In genomic region chr1:161166669-161167548, GRCh38 we compare ENCODE assay signal across 8 cellular contexts. TPM values are rescaled to one million over a fixed set of nuclear protein-coding genes. Genes with fewer than 3 reads are reported as not detected.
DNase-seq lines count a peak whose midpoint lies in the region; ATAC-seq, FAIRE-seq and TF ChIP-seq lines count a peak whose summit lies in the region.

No MANE protein-coding gene starts in this region.

- H3K36me3 Mint-ChIP-seq in HFFc6 (ENCODE audit: low read depth): peaks cover 5% of the 10 kb centered on the region; the same call in 1 of the 2 replicates

- peak overlapping the region; percentile 100 for H3K27ac Mint-ChIP-seq in HFFc6

- H4K20me1 ChIP-seq in neural cell (ENCODE audit: insufficient read depth): no peaks in the 10 kb centered on the region

- H3K9me3 ChIP-seq in SJSA1 (replicated peaks) (no peaks in the 10 kb centered on the region), neural cell (ENCODE audit: low read length) (no peaks in the 10 kb centered on the region)

- H3K27me3 Mint-ChIP-seq in HFFc6 (ENCODE audit: insufficient read depth): no peaks in the 10 kb centered on the region; the same call in none of the 2 replicates

- TF ChIP-seq CTCF in HFFc6 (IDR thresholded peaks at IDR 0.05) (no peak), neural cell (IDR thresholded peaks at IDR 0.05; ENCODE audit: poor library complexity, severe bottlenecking) (no peak)

- DNase-seq in D341Med (ENCODE audit: low spot score) (peak; percentile 56), HFFc6 (peak; percentile 20), SJSA1 (ENCODE audit: low read depth in 1 of 2, low spot score in 2 of 2) (no peak), erythroblast (lab: John Stamatoyannopoulos, UW) (peak; percentile 83 to 89), urothelium cell line (ENCODE audit: low spot score) (no peak)

- no peaks in the 10 kb centered on the region for H3F3A ChIP-seq in neural cell (ENCODE audit: insufficient read depth, low read length, poor library complexity, severe bottlenecking)

- H2AFZ ChIP-seq in neural cell (ENCODE audit: low read depth, low read length): peak overlapping the region; percentile 67

- TF ChIP-seq EP300 in neural cell (conservative IDR thresholded peaks at IDR 0.05; ENCODE audit: poor library complexity, severe bottlenecking): no peak

- H3K9me2 ChIP-seq in neural cell (ENCODE audit: insufficient read depth, low read length): no peaks in the 10 kb centered on the region

- peaks cover 25% of the 10 kb centered on the region for H3K4me1 Mint-ChIP-seq in HFFc6 (ENCODE audit: low read depth)

- no peaks in the 10 kb centered on the region for H3K27me3 ChIP-seq in SJSA1 (replicated peaks)
- H3K27me3 ChIP-seq in neural cell (ENCODE audit: insufficient read depth, low read depth, low read length): no peaks in the 10 kb centered on the region

- H3K4me2 ChIP-seq in neural cell (ENCODE audit: low read length): peak overlapping the region; percentile 82

- H3K4me3 Mint-ChIP-seq in HFFc6: peak overlapping the region; percentile 94

- no peaks in the 10 kb centered on the region for H3K9me3 Mint-ChIP-seq in HFFc6

- ATAC-seq in HG02973 (IDR thresholded peaks at IDR 0.05; ENCODE audit: unreplicated experiment): no peak
- ATAC-seq in HG03135 (IDR thresholded peaks at IDR 0.05; ENCODE audit: unreplicated experiment): no peak

- peak overlapping the region; percentile 79 for H3K9ac ChIP-seq in neural cell (ENCODE audit: low read length)

- TF ChIP-seq POLR2A in erythroblast (IDR thresholded peaks at IDR 0.05; ENCODE audit: low read length): peak; percentile 96

- no peak for TF ChIP-seq RAD21 in neural cell (conservative IDR thresholded peaks at IDR 0.05)

- H3K4me3 ChIP-seq in SJSA1 (peak overlapping the region; percentile 54), neural cell (ENCODE audit: low read length) (peak overlapping the region; percentile 96)

- H3K27ac ChIP-seq in SJSA1 (no peak overlapping the region), neural cell (ENCODE audit: low read length) (peak overlapping the region; percentile 84)

- H3K36me3 ChIP-seq in SJSA1 (peaks cover 52% of the 10 kb centered on the region), neural cell (ENCODE audit: insufficient read depth, low read length) (no peaks in the 10 kb centered on the region)

- no peak for FAIRE-seq in urothelium cell line (lab: Jason Lieb, UNC)

- peaks cover 15% of the 10 kb centered on the region for H3K4me1 ChIP-seq in SJSA1 (replicated peaks)

- H3K79me2 ChIP-seq in neural cell (replicated peaks; ENCODE audit: insufficient read depth, low read length): no peaks in the 10 kb centered on the region

TF ChIP-seq in neural cell, 6 proteins besides CTCF, POLR2A, EP300 and RAD21:
- TF ChIP-seq MXI1 (conservative IDR thresholded peaks at IDR 0.05; ENCODE audit: poor library complexity, severe bottlenecking) (no peak), SMC3 (conservative IDR thresholded peaks at IDR 0.05; ENCODE audit: poor library complexity) (no peak), EZH2 (IDR thresholded peaks at IDR 0.05; ENCODE audit: borderline replicate concordance, insufficient read depth, low read length, poor library complexity, severe bottlenecking) (no peak), TAF1 (IDR thresholded peaks at IDR 0.05; ENCODE audit: low read depth) (no peak), POLR2AphosphoS5 (IDR thresholded peaks at IDR 0.05) (no peak)
- TF ChIP-seq, protein P1, sequence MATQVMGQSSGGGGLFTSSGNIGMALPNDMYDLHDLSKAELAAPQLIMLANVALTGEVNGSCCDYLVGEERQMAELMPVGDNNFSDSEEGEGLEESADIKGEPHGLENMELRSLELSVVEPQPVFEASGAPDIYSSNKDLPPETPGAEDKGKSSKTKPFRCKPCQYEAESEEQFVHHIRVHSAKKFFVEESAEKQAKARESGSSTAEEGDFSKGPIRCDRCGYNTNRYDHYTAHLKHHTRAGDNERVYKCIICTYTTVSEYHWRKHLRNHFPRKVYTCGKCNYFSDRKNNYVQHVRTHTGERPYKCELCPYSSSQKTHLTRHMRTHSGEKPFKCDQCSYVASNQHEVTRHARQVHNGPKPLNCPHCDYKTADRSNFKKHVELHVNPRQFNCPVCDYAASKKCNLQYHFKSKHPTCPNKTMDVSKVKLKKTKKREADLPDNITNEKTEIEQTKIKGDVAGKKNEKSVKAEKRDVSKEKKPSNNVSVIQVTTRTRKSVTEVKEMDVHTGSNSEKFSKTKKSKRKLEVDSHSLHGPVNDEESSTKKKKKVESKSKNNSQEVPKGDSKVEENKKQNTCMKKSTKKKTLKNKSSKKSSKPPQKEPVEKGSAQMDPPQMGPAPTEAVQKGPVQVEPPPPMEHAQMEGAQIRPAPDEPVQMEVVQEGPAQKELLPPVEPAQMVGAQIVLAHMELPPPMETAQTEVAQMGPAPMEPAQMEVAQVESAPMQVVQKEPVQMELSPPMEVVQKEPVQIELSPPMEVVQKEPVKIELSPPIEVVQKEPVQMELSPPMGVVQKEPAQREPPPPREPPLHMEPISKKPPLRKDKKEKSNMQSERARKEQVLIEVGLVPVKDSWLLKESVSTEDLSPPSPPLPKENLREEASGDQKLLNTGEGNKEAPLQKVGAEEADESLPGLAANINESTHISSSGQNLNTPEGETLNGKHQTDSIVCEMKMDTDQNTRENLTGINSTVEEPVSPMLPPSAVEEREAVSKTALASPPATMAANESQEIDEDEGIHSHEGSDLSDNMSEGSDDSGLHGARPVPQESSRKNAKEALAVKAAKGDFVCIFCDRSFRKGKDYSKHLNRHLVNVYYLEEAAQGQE (IDR thresholded peaks at IDR 0.05; ENCODE audit: borderline replicate concordance): no peak

RNA-seq across cellular contexts. Expression of gene PPOX, which starts 0.7 kb away (rescaled TPM):
- total RNA-seq in HFFc6 (2021; fragmentation: NEBNext Ultra II Directional; extraction: Animal tissue kit (Norgen Biotek cat#: 25700)): 10 to 100 TPM; 11.8 to 15.2 (median 13.5) TPM
- total RNA-seq in SJSA1 (2014; rRNA removed; shearing (Covaris generic)): 8.9 and 27.7 TPM in 2 replicates
- 93.9 and 107 TPM in 2 replicates for polyA plus RNA-seq in neural cell
- 33.4 and 35.1 TPM in 2 replicates for polyA minus RNA-seq in neural cell

RNA-seq across cellular contexts. Expression of gene USP21, which starts 7.6 kb away (rescaled TPM):
- total RNA-seq in HFFc6 (2021; fragmentation: NEBNext Ultra II Directional; extraction: Animal tissue kit (Norgen Biotek cat#: 25700)): 10 to 100 TPM; 16.6 to 18.9 (median 17.2) TPM
- total RNA-seq in SJSA1 (2014; rRNA removed; shearing (Covaris generic)): 3.7 and 4.8 TPM in 2 replicates
- polyA plus RNA-seq in neural cell: 18.3 and 20.2 TPM in 2 replicates
- polyA minus RNA-seq in neural cell: 19.2 and 19.7 TPM in 2 replicates

RNA-seq across cellular contexts. Expression of gene B4GALT3, which starts 10.4 kb away (rescaled TPM):
- total RNA-seq in HFFc6 (2021; fragmentation: NEBNext Ultra II Directional; extraction: Animal tissue kit (Norgen Biotek cat#: 25700)): 10 to 100 TPM; 31.0 to 38.2 (median 35.4) TPM
- 32.9 and 37.0 TPM in 2 replicates for total RNA-seq in SJSA1 (2014; rRNA removed; shearing (Covaris generic))
- polyA plus RNA-seq in neural cell: 39.8 and 43.7 TPM in 2 replicates
- polyA minus RNA-seq in neural cell: 24.3 and 24.8 TPM in 2 replicates

RNA-seq across cellular contexts. Expression of gene UFC1, which starts 13.1 kb away (rescaled TPM):
- total RNA-seq in HFFc6 (2021; fragmentation: NEBNext Ultra II Directional; extraction: Animal tissue kit (Norgen Biotek cat#: 25700)): 10 to 100 TPM; 83.8 to 92.6 (median 85.1) TPM
- 60.4 and 105 TPM in 2 replicates for total RNA-seq in SJSA1 (2014; rRNA removed; shearing (Covaris generic))
- 87.4 and 104 TPM in 2 replicates for polyA plus RNA-seq in neural cell
- polyA minus RNA-seq in neural cell: 46.4 and 47.7 TPM in 2 replicates

RNA-seq across cellular contexts. Expression of gene ADAMTS4, which starts 31.9 kb away (rescaled TPM):
- 1 to 10 TPM; 3.4 to 8.3 (median 6.5) TPM for total RNA-seq in HFFc6 (2021; fragmentation: NEBNext Ultra II Directional; extraction: Animal tissue kit (Norgen Biotek cat#: 25700))
- not detected in 2 replicates for total RNA-seq in SJSA1 (2014; rRNA removed; shearing (Covaris generic))
- polyA plus RNA-seq in neural cell: 0.04 TPM in 1 of 2 replicates, not detected in the other
- not detected in 2 replicates for polyA minus RNA-seq in neural cell

Comparison
In these comparisons a context has a peak if more than half of its experiments do, and no peak if none do; other contexts are left out.
1. DNase-seq: peak in D341Med (single experiment), HFFc6 (single experiment) and erythroblast (2 of 2); none in SJSA1 (0 of 2) and urothelium cell line (single experiment).